2 cellular contexts compared by ENCODE assay signal in the genomic region with DNA sequence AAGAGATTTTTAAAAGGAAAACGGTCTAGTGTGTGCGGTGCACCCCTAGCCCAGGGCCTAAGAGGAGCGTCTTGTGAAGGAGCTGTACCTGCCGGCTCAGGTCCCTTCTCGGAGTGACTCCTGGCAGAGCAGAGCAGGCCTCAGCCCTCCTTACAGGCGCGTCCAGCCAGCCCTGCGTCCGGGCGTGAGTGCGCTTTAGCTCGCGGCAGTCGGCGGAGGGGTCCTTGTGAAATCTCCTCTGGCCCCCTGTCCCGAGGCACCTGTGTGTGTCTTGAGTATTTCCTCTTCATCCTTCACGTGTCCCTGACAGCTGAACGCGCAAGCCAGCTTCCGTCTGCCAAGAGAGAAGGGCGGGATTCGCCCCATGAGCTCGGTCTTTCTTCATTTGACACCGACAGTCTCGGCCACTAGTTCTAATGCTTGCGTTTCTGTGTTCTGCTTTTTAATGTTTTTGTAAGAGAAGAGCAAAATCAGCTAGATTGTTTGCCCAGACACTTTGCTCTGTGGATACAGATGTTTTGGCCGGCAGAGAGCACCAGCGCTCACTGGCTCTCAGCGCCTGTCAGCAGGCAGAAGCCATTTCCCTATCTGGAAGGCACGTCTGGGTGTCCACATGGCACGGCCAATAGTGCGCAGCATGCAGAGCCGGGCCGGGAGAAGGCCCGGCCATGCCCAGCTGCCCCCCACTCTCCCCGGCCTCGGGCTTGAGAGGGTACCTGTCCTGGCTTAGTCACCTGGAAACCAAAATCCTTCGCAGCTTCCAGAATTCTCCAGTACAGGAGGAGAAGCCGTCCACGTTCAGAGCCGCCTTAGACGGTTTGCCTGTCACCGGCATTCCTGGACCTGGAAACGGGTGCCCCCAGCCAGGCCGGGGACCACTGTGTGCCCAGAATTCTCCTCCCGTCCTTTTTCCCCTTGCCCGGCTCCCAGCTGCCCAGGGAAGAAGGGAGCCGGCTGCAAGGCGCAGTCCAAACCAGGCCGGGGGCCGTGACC.
TF ChIP-seq lines count a peak whose summit lies in the region.

No MANE protein-coding gene starts in this region.

TF ChIP-seq in liver, 16 proteins besides CTCF, POLR2A, EP300 and RAD21:
- TF ChIP-seq, protein P1, sequence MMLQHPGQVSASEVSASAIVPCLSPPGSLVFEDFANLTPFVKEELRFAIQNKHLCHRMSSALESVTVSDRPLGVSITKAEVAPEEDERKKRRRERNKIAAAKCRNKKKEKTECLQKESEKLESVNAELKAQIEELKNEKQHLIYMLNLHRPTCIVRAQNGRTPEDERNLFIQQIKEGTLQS (IDR thresholded peaks at IDR 0.05): no peak
- TF ChIP-seq, protein P2, sequence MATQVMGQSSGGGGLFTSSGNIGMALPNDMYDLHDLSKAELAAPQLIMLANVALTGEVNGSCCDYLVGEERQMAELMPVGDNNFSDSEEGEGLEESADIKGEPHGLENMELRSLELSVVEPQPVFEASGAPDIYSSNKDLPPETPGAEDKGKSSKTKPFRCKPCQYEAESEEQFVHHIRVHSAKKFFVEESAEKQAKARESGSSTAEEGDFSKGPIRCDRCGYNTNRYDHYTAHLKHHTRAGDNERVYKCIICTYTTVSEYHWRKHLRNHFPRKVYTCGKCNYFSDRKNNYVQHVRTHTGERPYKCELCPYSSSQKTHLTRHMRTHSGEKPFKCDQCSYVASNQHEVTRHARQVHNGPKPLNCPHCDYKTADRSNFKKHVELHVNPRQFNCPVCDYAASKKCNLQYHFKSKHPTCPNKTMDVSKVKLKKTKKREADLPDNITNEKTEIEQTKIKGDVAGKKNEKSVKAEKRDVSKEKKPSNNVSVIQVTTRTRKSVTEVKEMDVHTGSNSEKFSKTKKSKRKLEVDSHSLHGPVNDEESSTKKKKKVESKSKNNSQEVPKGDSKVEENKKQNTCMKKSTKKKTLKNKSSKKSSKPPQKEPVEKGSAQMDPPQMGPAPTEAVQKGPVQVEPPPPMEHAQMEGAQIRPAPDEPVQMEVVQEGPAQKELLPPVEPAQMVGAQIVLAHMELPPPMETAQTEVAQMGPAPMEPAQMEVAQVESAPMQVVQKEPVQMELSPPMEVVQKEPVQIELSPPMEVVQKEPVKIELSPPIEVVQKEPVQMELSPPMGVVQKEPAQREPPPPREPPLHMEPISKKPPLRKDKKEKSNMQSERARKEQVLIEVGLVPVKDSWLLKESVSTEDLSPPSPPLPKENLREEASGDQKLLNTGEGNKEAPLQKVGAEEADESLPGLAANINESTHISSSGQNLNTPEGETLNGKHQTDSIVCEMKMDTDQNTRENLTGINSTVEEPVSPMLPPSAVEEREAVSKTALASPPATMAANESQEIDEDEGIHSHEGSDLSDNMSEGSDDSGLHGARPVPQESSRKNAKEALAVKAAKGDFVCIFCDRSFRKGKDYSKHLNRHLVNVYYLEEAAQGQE (IDR thresholded peaks at IDR 0.05): no peak
- TF ChIP-seq FOXA2 (IDR thresholded peaks at IDR 0.05) (no peak), TAF1 (conservative IDR thresholded peaks at IDR 0.05) (no peak), YY1 (IDR thresholded peaks at IDR 0.05) (peak; percentile 77), HNF4A (conservative IDR thresholded peaks at IDR 0.05) (peak in 1 of 2 donors; percentile 8)

TF ChIP-seq in HepG2, 621 proteins besides CTCF, POLR2A, EP300 and RAD21:
- TF ChIP-seq ZNF709 (CRISPR knock-in tag; IDR thresholded peaks at IDR 0.05): no peak
- TF ChIP-seq SMYD3 (CRISPR knock-in tag; IDR thresholded peaks at IDR 0.05): no peak
- TF ChIP-seq RBAK (CRISPR knock-in tag; IDR thresholded peaks at IDR 0.05): no peak
- TF ChIP-seq FOXM1 (CRISPR knock-in tag; IDR thresholded peaks at IDR 0.05): no peak
TF ChIP-seq in HepG2: peak in this region for 0.
